In the genomic region with DNA sequence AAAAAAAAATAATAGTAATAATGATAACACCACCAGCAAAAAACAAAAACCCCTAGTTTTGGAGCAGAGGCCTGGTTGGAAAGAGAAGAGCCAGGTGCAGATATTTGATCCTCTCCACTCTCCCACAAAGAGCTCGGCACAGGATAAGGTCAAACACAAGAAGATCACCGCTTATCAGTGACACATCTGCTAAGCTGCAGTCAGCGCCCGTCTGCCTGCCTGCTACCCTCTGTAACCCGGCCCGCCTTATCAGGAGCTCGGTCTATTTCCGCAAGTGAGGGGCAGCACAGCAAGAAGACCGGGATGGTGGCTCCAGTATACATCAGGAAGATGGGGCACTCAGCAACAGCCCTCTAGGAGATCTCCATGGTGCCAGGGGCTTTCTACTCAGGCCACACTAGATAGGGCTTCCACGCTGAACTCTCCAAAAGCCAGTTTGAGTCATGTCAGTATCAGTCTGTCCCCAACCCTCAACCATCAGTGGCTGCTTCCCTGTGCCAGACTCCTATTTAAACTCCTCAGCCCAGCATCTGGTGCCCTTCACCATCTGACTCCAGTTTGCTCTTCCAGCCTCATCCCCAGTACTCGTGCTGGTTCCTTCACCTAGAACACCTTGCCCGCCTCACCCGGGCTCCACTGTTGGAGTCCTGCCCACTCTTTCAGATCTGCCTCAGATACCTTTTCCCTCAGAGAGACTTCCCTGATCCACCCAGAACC, we compare ENCODE assay signal across 11 cellular contexts.
DNase-seq lines count a peak whose midpoint lies in the region; ATAC-seq and TF ChIP-seq lines count a peak whose summit lies in the region.
"Had no signal": no experiment of that assay in that cellular context is flagged by ENCODE, and none has a peak within 500 bp of the region (broad histone marks: within the 10 kb centered on the region; RNA-seq: fewer than 3 reads in every experiment).

No MANE protein-coding gene starts in this region.

- H2BK15ac ChIP-seq in mesenchymal stem cell (ENCODE audit: low read depth, poor library complexity, severe bottlenecking), result peak overlapping the region; percentile 99

- H3K79me2 ChIP-seq in SK-N-SH (ENCODE audit: insufficient read depth), result no peaks in the 10 kb centered on the region

- TF ChIP-seq EP300 in SK-N-SH (IDR thresholded peaks at IDR 0.05; ENCODE audit: borderline replicate concordance in 1 of 2, low read depth in 1 of 2, low read length in 1 of 2), result no peak

- H3K9me3 ChIP-seq in SK-N-SH (no peaks in the 10 kb centered on the region), mesenchymal stem cell (ENCODE audit: control insufficient read depth, low read length) (no peaks in the 10 kb centered on the region)
- H3K9me3 ChIP-seq: body of pancreas, upper lobe of right lung had no signal

- H3K4me2 ChIP-seq in SK-N-SH (no peak overlapping the region), mesenchymal stem cell (ENCODE audit: low read length, poor library complexity, severe bottlenecking) (no peak overlapping the region)

- peak overlapping the region; percentile 99 for H2AK5ac ChIP-seq in mesenchymal stem cell (ENCODE audit: low read length, severe bottlenecking)

- intact Hi-C loops in natural killer cell (cut with micrococcal nuclease), result loop anchor here (5.0 kb wide), 1 partner anchor 62 kb away; no protein-coding TSS in a partner anchor

- peaks cover 46 to 67% of the 10 kb centered on the region in 2 donors for H3K4me1 Mint-ChIP-seq in natural killer cell treated with Interleukin-12 subunit alpha and Interleukin-12 subunit beta and Interleukin-15 and Interleukin-18, amount 100 ng/mL, for 72 hours (ENCODE audit: low read depth in 2 of 2)
- peaks cover 13 to 15% of the 10 kb centered on the region in 2 donors for H3K4me1 Mint-ChIP-seq in natural killer cell
- peaks cover 32% of the 10 kb centered on the region for H3K4me1 Mint-ChIP-seq in activated CD8-positive, alpha-beta memory T cell treated with anti-CD3 and anti-CD28 coated beads, Interleukin-2, amount 10 ng/mL, durations not matched to agents 7 days and 5 days

- no peak overlapping the region for H3K23ac ChIP-seq in mesenchymal stem cell (ENCODE audit: low read length in 2 of 2)

- H3K9me2 ChIP-seq in SK-N-SH, result no peaks in the 10 kb centered on the region

- no peak for ATAC-seq in natural killer cell treated with Interleukin-12 subunit alpha and Interleukin-12 subunit beta and Interleukin-15 and Interleukin-18, amount 100 ng/mL, for 72 hours
- no peak for ATAC-seq in natural killer cell
- no peak for ATAC-seq in activated CD8-positive, alpha-beta memory T cell treated with anti-CD3 and anti-CD28 coated beads, Interleukin-2, amount 10 ng/mL, durations not matched to agents 7 days and 5 days
- no peak for ATAC-seq in GM19351 (IDR thresholded peaks at IDR 0.05; ENCODE audit: unreplicated experiment)

- no peak overlapping the region for H2AFZ ChIP-seq in SK-N-SH (ENCODE audit: low read depth)
- peak overlapping the region; percentile 57 for H2AFZ ChIP-seq in mesenchymal stem cell (ENCODE audit: low read depth, low read length)

- 90% methylated on average over 12 of the region's 13 CpGs for WGBS in SK-N-SH (ENCODE audit: low lambda C conversion rate)
- WGBS in mesenchymal stem cell, result 69% methylated on average over 13 of the region's 13 CpGs

- POLR2A ChIA-PET in SK-N-SH (lab: Yijun Ruan, JAX), result interaction anchor here (0.6 to 3.2 kb wide), 2 partner anchors 20 to 90 kb away, joined by 3 to 11 read pairs; no protein-coding TSS in a partner anchor

- H3K36me3 ChIP-seq in SK-N-SH (replicated peaks in 1 of 2; ENCODE audit: control insufficient read depth in 1 of 2, insufficient read depth in 2 of 2, low read length in 1 of 2) (no peaks in the 10 kb centered on the region), mesenchymal stem cell (ENCODE audit: control insufficient read depth in 1 of 2, insufficient read depth in 2 of 2, low read depth in 1 of 2, low read length in 2 of 2) (no peaks in the 10 kb centered on the region)
- H3K36me3 ChIP-seq: upper lobe of right lung had no signal

- peak overlapping the region; percentile 48 for H2BK5ac ChIP-seq in mesenchymal stem cell (ENCODE audit: low read depth, low read length, poor library complexity, severe bottlenecking)

- peak overlapping the region in 1 of 2 experiments; percentile 79 for H3K14ac ChIP-seq in mesenchymal stem cell (ENCODE audit: low read length in 2 of 2)

- H3K4ac ChIP-seq in mesenchymal stem cell (ENCODE audit: low read depth in 1 of 2, low read length in 2 of 2), result peak overlapping the region; percentile 47 to 91

- no peak overlapping the region for H3K27ac ChIP-seq in SK-N-SH (ENCODE audit: low read depth in 2 of 2, low read length in 1 of 2)
- H3K27ac ChIP-seq in mesenchymal stem cell (ENCODE audit: low read length, poor library complexity, severe bottlenecking), result no peak overlapping the region

- no peaks in the 10 kb centered on the region for H3K79me1 ChIP-seq in mesenchymal stem cell (replicated peaks; ENCODE audit: low read length, poor library complexity, severe bottlenecking)

- TF ChIP-seq CTCF in natural killer cell (IDR thresholded peaks at IDR 0.05) (no peak), SK-N-SH (IDR thresholded peaks at IDR 0.05) (no peak)

- peak overlapping the region; percentile 86 to 98 for H2BK12ac ChIP-seq in mesenchymal stem cell (ENCODE audit: low read length in 2 of 2)

- peak overlapping the region; percentile 19 to 99 for H3K27ac Mint-ChIP-seq in natural killer cell treated with Interleukin-12 subunit alpha and Interleukin-12 subunit beta and Interleukin-15 and Interleukin-18, amount 100 ng/mL, for 72 hours
- H3K27ac Mint-ChIP-seq in natural killer cell, result peak overlapping the region in 1 of 2 donors; percentile 88
- H3K27ac Mint-ChIP-seq in activated CD8-positive, alpha-beta memory T cell treated with anti-CD3 and anti-CD28 coated beads, Interleukin-2, amount 10 ng/mL, durations not matched to agents 7 days and 5 days, result no peak overlapping the region

- H3K4me1 ChIP-seq in SK-N-SH (ENCODE audit: control insufficient read depth in 1 of 2, insufficient read depth in 2 of 2, low read depth in 1 of 2, low read length in 1 of 2), result peaks cover 3 to 17% of the 10 kb centered on the region in 2 experiments; a peak in 2 of 4 replicates
- peaks cover 30% of the 10 kb centered on the region for H3K4me1 ChIP-seq in mesenchymal stem cell (ENCODE audit: control insufficient read depth, insufficient read depth, low read depth, low read length)

- CTCF ChIA-PET in SK-N-SH (lab: Yijun Ruan, JAX), result interaction anchor here (1.3 to 2.2 kb wide), 2 partner anchors 16 to 117 kb away, joined by 3 to 5 read pairs; no protein-coding TSS in a partner anchor
- CTCF ChIA-PET in activated CD8-positive, alpha-beta memory T cell treated with anti-CD3 and anti-CD28 coated beads, Interleukin-2, amount 10 ng/mL, durations not matched to agents 7 days and 5 days (lab: Charles Lee), result interaction anchor here (1.3 kb wide), 1 partner anchor 90 kb away, joined by 4 read pairs; no protein-coding TSS in a partner anchor

- H3K4me3 Mint-ChIP-seq in natural killer cell treated with Interleukin-12 subunit alpha and Interleukin-12 subunit beta and Interleukin-15 and Interleukin-18, amount 100 ng/mL, for 72 hours, result no peak overlapping the region
- H3K4me3 Mint-ChIP-seq in natural killer cell, result no peak overlapping the region
- H3K4me3 Mint-ChIP-seq in activated CD8-positive, alpha-beta memory T cell treated with anti-CD3 and anti-CD28 coated beads, Interleukin-2, amount 10 ng/mL, durations not matched to agents 7 days and 5 days, result no peak overlapping the region

- no peaks in the 10 kb centered on the region for H3K27me3 ChIP-seq in SK-N-SH (ENCODE audit: insufficient read depth)
- H3K27me3 ChIP-seq in mesenchymal stem cell (ENCODE audit: control insufficient read depth in 1 of 2, insufficient read depth in 1 of 2, low read length in 2 of 2), result no peaks in the 10 kb centered on the region
- H3K27me3 ChIP-seq: body of pancreas, upper lobe of right lung had no signal

- H3K9ac ChIP-seq in SK-N-SH (no peak overlapping the region), mesenchymal stem cell (ENCODE audit: low read length) (no peak overlapping the region)

- peak overlapping the region; percentile 84 for H4K8ac ChIP-seq in mesenchymal stem cell (ENCODE audit: low read length)

- H3K9me3 Mint-ChIP-seq in natural killer cell treated with Interleukin-12 subunit alpha and Interleukin-12 subunit beta and Interleukin-15 and Interleukin-18, amount 100 ng/mL, for 72 hours, result no peaks in the 10 kb centered on the region
- no peaks in the 10 kb centered on the region for H3K9me3 Mint-ChIP-seq in natural killer cell
- H3K9me3 Mint-ChIP-seq in activated CD8-positive, alpha-beta memory T cell treated with anti-CD3 and anti-CD28 coated beads, Interleukin-2, amount 10 ng/mL, durations not matched to agents 7 days and 5 days (ENCODE audit: low read depth), result no peaks in the 10 kb centered on the region

- H3K18ac ChIP-seq in mesenchymal stem cell (ENCODE audit: low read depth in 1 of 2, low read length in 2 of 2), result peak overlapping the region; percentile 59 to 79

- no peak for TF ChIP-seq RAD21 in SK-N-SH (IDR thresholded peaks at IDR 0.05; ENCODE audit: low read length)

- H4K91ac ChIP-seq in mesenchymal stem cell (ENCODE audit: low read length), result peak overlapping the region; percentile 72

- no peak for DNase-seq in natural killer cell treated with Interleukin-12 subunit alpha and Interleukin-12 subunit beta and Interleukin-15 and Interleukin-18, amount 100 ng/mL, for 72 hours (ENCODE audit: low spot score)
- no peak for DNase-seq in natural killer cell
- DNase-seq in SK-N-SH, result no peak
- DNase-seq in mesenchymal stem cell, result no peak
- DNase-seq in activated CD8-positive, alpha-beta memory T cell treated with anti-CD3 and anti-CD28 coated beads, Interleukin-2, amount 10 ng/mL, durations not matched to agents 7 days and 5 days, result no peak
- no peak for DNase-seq in globus pallidus (ENCODE audit: low spot score)
- no peak for DNase-seq in NCI-H1417 treated with DMSO at 0.1 percent for 48 hours (lab: John Stamatoyannopoulos, UW)
- DNase-seq: AML-193, body of pancreas, upper lobe of right lung had no signal

- H3K27me3 Mint-ChIP-seq in natural killer cell treated with Interleukin-12 subunit alpha and Interleukin-12 subunit beta and Interleukin-15 and Interleukin-18, amount 100 ng/mL, for 72 hours, result no peaks in the 10 kb centered on the region
- no peaks in the 10 kb centered on the region for H3K27me3 Mint-ChIP-seq in natural killer cell (ENCODE audit: low read depth in 2 of 2)
- no peaks in the 10 kb centered on the region for H3K27me3 Mint-ChIP-seq in activated CD8-positive, alpha-beta memory T cell treated with anti-CD3 and anti-CD28 coated beads, Interleukin-2, amount 10 ng/mL, durations not matched to agents 7 days and 5 days

- H4K20me1 ChIP-seq in SK-N-SH (ENCODE audit: insufficient read depth), result no peaks in the 10 kb centered on the region

- no peaks in the 10 kb centered on the region for H3F3A ChIP-seq in SK-N-SH (replicated peaks; ENCODE audit: insufficient read depth)

- no peaks in the 10 kb centered on the region for H3K36me3 Mint-ChIP-seq in natural killer cell treated with Interleukin-12 subunit alpha and Interleukin-12 subunit beta and Interleukin-15 and Interleukin-18, amount 100 ng/mL, for 72 hours
- H3K36me3 Mint-ChIP-seq in natural killer cell, result no peaks in the 10 kb centered on the region
- no peaks in the 10 kb centered on the region for H3K36me3 Mint-ChIP-seq in activated CD8-positive, alpha-beta memory T cell treated with anti-CD3 and anti-CD28 coated beads, Interleukin-2, amount 10 ng/mL, durations not matched to agents 7 days and 5 days

- H3K4me3 ChIP-seq in SK-N-SH (ENCODE audit: low read depth in 2 of 2, low read length in 1 of 2), result no peak overlapping the region
- H3K4me3 ChIP-seq in mesenchymal stem cell (ENCODE audit: insufficient read depth in 1 of 2, low read depth in 1 of 2, low read length in 2 of 2), result no peak overlapping the region
- H3K4me3 ChIP-seq: body of pancreas, upper lobe of right lung had no signal

- H2BK120ac ChIP-seq in mesenchymal stem cell (ENCODE audit: low read depth, low read length), result peak overlapping the region; percentile 92
